1 cellular context compared by ENCODE assay signal in the genomic region with DNA sequence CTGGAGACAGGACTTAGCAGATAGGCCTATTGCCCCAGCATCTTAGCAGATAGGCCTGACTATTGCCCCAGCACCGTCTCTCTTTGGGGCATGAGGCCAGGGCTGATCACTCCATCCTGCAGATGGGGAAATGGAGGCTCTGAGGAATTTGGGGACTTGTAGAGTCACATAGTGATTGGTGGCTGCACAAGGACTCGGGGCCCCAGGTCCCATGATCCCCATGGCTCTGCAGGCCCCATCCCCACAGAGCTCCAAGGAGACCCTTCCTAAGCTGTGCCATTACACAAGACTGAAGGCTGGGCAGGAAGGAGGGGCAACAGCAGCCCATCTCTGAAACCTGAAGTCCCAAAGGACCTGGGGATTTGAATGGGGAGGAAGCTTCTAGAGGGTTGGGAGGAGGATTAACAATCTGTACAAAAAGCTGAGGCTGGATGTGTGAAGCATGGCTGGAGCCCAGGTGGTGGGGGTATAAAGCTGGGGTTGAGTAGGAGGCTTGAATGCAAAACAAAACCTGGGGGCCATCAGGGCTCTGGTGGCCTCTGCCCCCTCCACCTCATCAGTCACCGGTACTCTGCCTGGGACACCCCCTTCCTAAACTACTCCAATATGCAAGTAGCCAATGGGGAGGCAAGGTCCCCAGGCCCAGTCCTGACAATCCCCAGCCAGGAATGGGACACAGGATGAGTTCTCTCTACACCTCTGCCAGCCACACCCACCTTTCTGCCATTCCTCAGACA.
TF ChIP-seq lines count a peak whose summit lies in the region.

No MANE protein-coding gene starts in this region.

TF ChIP-seq in WTC11, 78 proteins besides CTCF, POLR2A, EP300 and RAD21 (continued from another document):
- TF ChIP-seq ATF6 (CRISPR knock-in tag; IDR thresholded peaks at IDR 0.05), result no peak
- no peak for TF ChIP-seq ZNF138 (CRISPR knock-in tag; conservative IDR thresholded peaks at IDR 0.05)
